In the genomic region with DNA sequence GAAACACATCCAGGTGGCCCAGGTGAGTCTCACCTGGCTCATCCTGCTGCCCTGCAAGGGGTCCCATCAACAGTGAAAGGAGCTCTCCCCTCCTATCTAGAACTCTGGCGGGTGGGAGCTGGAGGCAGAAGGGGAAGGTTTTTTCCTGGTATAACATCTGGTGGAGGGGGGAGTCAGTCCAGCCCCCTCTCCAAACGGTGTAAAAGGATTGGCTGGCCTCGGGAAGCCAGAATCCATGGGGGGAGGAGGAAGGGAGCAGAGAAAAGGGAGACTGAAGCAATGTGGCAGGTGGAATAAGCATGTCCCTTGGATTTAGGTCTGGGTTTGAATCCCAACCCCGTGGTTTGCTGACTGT, we compare ENCODE assay signal across 10 cellular contexts. TPM values are rescaled to one million over a fixed set of nuclear protein-coding genes. Genes with fewer than 3 reads are reported as not detected.
DNase-seq lines count a peak whose midpoint lies in the region; ATAC-seq, FAIRE-seq and TF ChIP-seq lines count a peak whose summit lies in the region.
"Had no signal": no experiment of that assay in that cellular context is flagged by ENCODE, and none has a peak within 500 bp of the region (broad histone marks: within the 10 kb centered on the region; RNA-seq: fewer than 3 reads in every experiment).

No MANE protein-coding gene starts in this region.

- peak overlapping the region; percentile 48 for H3K4me3 Mint-ChIP-seq in activated naive CD4-positive, alpha-beta T cell treated with anti-CD3 and anti-CD28 coated beads, Interleukin-2, amount 10 ng/mL, durations not matched to agents 7 days and 5 days
- peak overlapping the region; percentile 78 for H3K4me3 Mint-ChIP-seq in activated naive CD8-positive, alpha-beta T cell

- peak overlapping the region; percentile 73 for H3K4me2 ChIP-seq in keratinocyte (ENCODE audit: control insufficient read depth, extremely low read depth, insufficient read depth, low read depth, low read length)

- no peak for FAIRE-seq in keratinocyte (lab: Jason Lieb, UNC)
- FAIRE-seq: GM18507 had no signal

- H3K4me1 ChIP-seq in keratinocyte (ENCODE audit: control insufficient read depth, extremely low read depth, insufficient read depth, low read length) (peaks cover 13% of the 10 kb centered on the region), thoracic aorta (ENCODE audit: control insufficient read depth in 1 of 2, low read depth in 2 of 2) (peaks cover 12 to 23% of the 10 kb centered on the region in 2 donors)

- H3K79me2 ChIP-seq in keratinocyte (ENCODE audit: control insufficient read depth, insufficient read depth, low read length): peaks cover 24% of the 10 kb centered on the region

- no peak overlapping the region for H3K9ac ChIP-seq in keratinocyte (ENCODE audit: control insufficient read depth, extremely low read depth, insufficient read depth, low read length)

- dilution Hi-C loops in keratinocyte (cut with MboI; ENCODE audit: extremely low pct_ligation_motif_present, low sequenced_read_pairs): no loop called here

- H3K36me3 ChIP-seq in keratinocyte (ENCODE audit: control insufficient read depth in 2 of 2, extremely low read depth in 1 of 2, insufficient read depth in 2 of 2, low read length in 2 of 2) (no peaks in the 10 kb centered on the region), thoracic aorta (no peaks in the 10 kb centered on the region)

- H4K20me1 ChIP-seq in keratinocyte (ENCODE audit: control insufficient read depth, extremely low read depth, insufficient read depth, low read length): peaks cover 14% of the 10 kb centered on the region

- H3K27me3 ChIP-seq in keratinocyte (ENCODE audit: control insufficient read depth, extremely low read depth, insufficient read depth, low read length) (no peaks in the 10 kb centered on the region), thoracic aorta (replicated peaks; ENCODE audit: insufficient read depth) (no peaks in the 10 kb centered on the region)

- H3K27ac ChIP-seq in keratinocyte (ENCODE audit: control insufficient read depth, insufficient read depth, low read length): no peak overlapping the region
- no peak overlapping the region for H3K27ac ChIP-seq in thoracic aorta

- TF ChIP-seq CTCF in keratinocyte (optimal IDR thresholded peaks at IDR 0.05 in 1 of 3, IDR thresholded peaks at IDR 0.05 in 1 of 3, conservative IDR thresholded peaks at IDR 0.05 in 1 of 3; ENCODE audit: extremely low read depth in 1 of 3, insufficient read depth in 2 of 3, low read length in 3 of 3): no peak
- TF ChIP-seq CTCF in thoracic aorta (IDR thresholded peaks at IDR 0.05): no peak

- no peak overlapping the region for H3K27ac Mint-ChIP-seq in activated naive CD4-positive, alpha-beta T cell treated with anti-CD3 and anti-CD28 coated beads, Interleukin-2, amount 10 ng/mL, durations not matched to agents 7 days and 5 days
- no peak overlapping the region for H3K27ac Mint-ChIP-seq in activated naive CD4-positive, alpha-beta T cell treated with anti-CD3 and anti-CD28 coated beads, Interleukin-2, amount 50 U/mL, for 72 hours
- no peak overlapping the region for H3K27ac Mint-ChIP-seq in activated naive CD8-positive, alpha-beta T cell

- H3K4me1 Mint-ChIP-seq in activated naive CD4-positive, alpha-beta T cell treated with anti-CD3 and anti-CD28 coated beads, Interleukin-2, amount 10 ng/mL, durations not matched to agents 7 days and 5 days: peaks cover 13% of the 10 kb centered on the region
- peaks cover 17% of the 10 kb centered on the region for H3K4me1 Mint-ChIP-seq in activated naive CD8-positive, alpha-beta T cell (ENCODE audit: low read depth)

- no peak for ATAC-seq in activated naive CD4-positive, alpha-beta T cell treated with anti-CD3 and anti-CD28 coated beads, Interleukin-2, amount 50 U/mL, for 72 hours
- ATAC-seq in thoracic aorta (ENCODE audit: insufficient number of reproducible peaks, low FRiP score, low read depth): no peak
- no peak for ATAC-seq in HG03571 (IDR thresholded peaks at IDR 0.05; ENCODE audit: unreplicated experiment)

- H3K27me3 Mint-ChIP-seq in activated naive CD4-positive, alpha-beta T cell treated with anti-CD3 and anti-CD28 coated beads, Interleukin-2, amount 10 ng/mL, durations not matched to agents 7 days and 5 days: peaks cover 97% of the 10 kb centered on the region
- peaks cover 19% of the 10 kb centered on the region for H3K27me3 Mint-ChIP-seq in activated naive CD8-positive, alpha-beta T cell

- H3K4me3 ChIP-seq in keratinocyte (ENCODE audit: control insufficient read depth in 2 of 3, extremely low read depth in 1 of 3, insufficient read depth in 2 of 3, low read depth in 1 of 3, low read length in 3 of 3): no peak overlapping the region
- H3K4me3 ChIP-seq in thoracic aorta: peak overlapping the region; percentile 78

- H3K36me3 Mint-ChIP-seq in activated naive CD4-positive, alpha-beta T cell treated with anti-CD3 and anti-CD28 coated beads, Interleukin-2, amount 10 ng/mL, durations not matched to agents 7 days and 5 days: peaks cover 2% of the 10 kb centered on the region
- H3K36me3 Mint-ChIP-seq in activated naive CD4-positive, alpha-beta T cell treated with anti-CD3 and anti-CD28 coated beads, Interleukin-2, amount 50 U/mL, for 72 hours: peaks cover 0 to 6% of the 10 kb centered on the region in 2 donors
- H3K36me3 Mint-ChIP-seq in activated naive CD8-positive, alpha-beta T cell: no peaks in the 10 kb centered on the region

- DNase-seq in activated naive CD4-positive, alpha-beta T cell treated with anti-CD3 and anti-CD28 coated beads, Interleukin-2, amount 10 ng/mL, durations not matched to agents 7 days and 5 days: no peak
- no peak for DNase-seq in activated naive CD4-positive, alpha-beta T cell treated with anti-CD3 and anti-CD28 coated beads, Interleukin-2, amount 50 U/mL, for 72 hours (ENCODE audit: low spot score in 2 of 2)
- no peak for DNase-seq in keratinocyte (ENCODE audit: low read depth, low spot score)
- no peak for DNase-seq in thoracic aorta (ENCODE audit: low spot score)
- no peak for DNase-seq in putamen (ENCODE audit: low spot score)
- no peak for DNase-seq in ureter (ENCODE audit: low spot score)
- DNase-seq: Karpas-422 had no signal

- H3K9me3 ChIP-seq in keratinocyte (ENCODE audit: control insufficient read depth, low read depth, low read length): no peaks in the 10 kb centered on the region
- H3K9me3 ChIP-seq in thoracic aorta: no peaks in the 10 kb centered on the region

- H3K9me3 Mint-ChIP-seq in activated naive CD4-positive, alpha-beta T cell treated with anti-CD3 and anti-CD28 coated beads, Interleukin-2, amount 10 ng/mL, durations not matched to agents 7 days and 5 days: no peaks in the 10 kb centered on the region
- H3K9me3 Mint-ChIP-seq in activated naive CD4-positive, alpha-beta T cell treated with anti-CD3 and anti-CD28 coated beads, Interleukin-2, amount 50 U/mL, for 72 hours: no peaks in the 10 kb centered on the region
- no peaks in the 10 kb centered on the region for H3K9me3 Mint-ChIP-seq in activated naive CD8-positive, alpha-beta T cell (ENCODE audit: low read depth)

- H3K9me1 ChIP-seq in keratinocyte (ENCODE audit: control insufficient read depth, extremely low read depth, insufficient read depth, low read length): no peaks in the 10 kb centered on the region

- CTCF ChIA-PET in activated naive CD4-positive, alpha-beta T cell treated with anti-CD3 and anti-CD28 coated beads, Interleukin-2, amount 10 ng/mL, durations not matched to agents 7 days and 5 days (lab: Charles Lee): no interaction called here

- H2AFZ ChIP-seq in keratinocyte (ENCODE audit: control insufficient read depth, low read length): no peak overlapping the region

RNA-seq across cellular contexts. Expression of gene CAMK2N1, which starts 1.2 kb away (rescaled TPM):
- under 1 TPM; 0.25 to 0.51 TPM for total RNA-seq in activated naive CD4-positive, alpha-beta T cell treated with anti-CD3 and anti-CD28 coated beads, Interleukin-2, amount 50 U/mL, for 72 hours
- 17.3 to 49.8 TPM (median 46.0 TPM) in 3 replicates for polyA plus RNA-seq in keratinocyte
- polyA plus RNA-seq in keratinocyte (2011; ENCODE audit: low read depth): 106 TPM
- polyA plus RNA-seq in keratinocyte (2011; cell fraction: cytosol; rRNA removed): 43.1 and 64.9 TPM in 2 replicates
- polyA plus RNA-seq in keratinocyte (2011; cell fraction: nucleus; rRNA removed): 12.8 and 20.0 TPM in 2 replicates
- 78.2 and 78.6 TPM in 2 replicates for polyA plus RNA-seq in keratinocyte (2012; ENCODE audit: low replicate concordance)
- polyA minus RNA-seq in keratinocyte: 3.5 to 36.2 TPM (median 12.1 TPM) in 3 replicates
- 31.1 TPM for polyA minus RNA-seq in keratinocyte (2011; cell fraction: cytosol; rRNA and poly(A)+ RNA removed)
- polyA minus RNA-seq in keratinocyte (2011; cell fraction: nucleus; rRNA and poly(A)+ RNA removed): 2.8 and 6.6 TPM in 2 replicates
- total RNA-seq in thoracic aorta (10 to 100 TPM in 1 of 2 donors, 1 to 10 TPM in 1; 7.3 to 15.9 TPM), ureter (39.5 TPM)

RNA-seq across cellular contexts. Expression of gene MUL1, which starts 20.7 kb away (rescaled TPM):
- total RNA-seq in activated naive CD4-positive, alpha-beta T cell treated with anti-CD3 and anti-CD28 coated beads, Interleukin-2, amount 50 U/mL, for 72 hours: 10 to 100 TPM; 12.8 to 14.6 TPM
- polyA plus RNA-seq in keratinocyte: 28.2 to 41.8 TPM (median 40.4 TPM) in 3 replicates
- polyA plus RNA-seq in keratinocyte (2011; ENCODE audit: low read depth): 8.4 TPM
- polyA plus RNA-seq in keratinocyte (2011; cell fraction: cytosol; rRNA removed): 18.9 and 20.8 TPM in 2 replicates
- polyA plus RNA-seq in keratinocyte (2011; cell fraction: nucleus; rRNA removed): 56.1 and 60.2 TPM in 2 replicates
- 33.5 and 38.1 TPM in 2 replicates for polyA plus RNA-seq in keratinocyte (2012; ENCODE audit: low replicate concordance)
- 30.2 to 60.4 TPM (median 43.3 TPM) in 3 replicates for polyA minus RNA-seq in keratinocyte
- polyA minus RNA-seq in keratinocyte (2011; cell fraction: cytosol; rRNA and poly(A)+ RNA removed): 39.5 TPM
- polyA minus RNA-seq in keratinocyte (2011; cell fraction: nucleus; rRNA and poly(A)+ RNA removed): 44.6 and 48.6 TPM in 2 replicates
- 10 to 100 TPM; 27.2 to 41.8 TPM for total RNA-seq in thoracic aorta
- total RNA-seq in ureter: 29.9 TPM

Comparison
In these comparisons a context has a peak if more than half of its experiments do, and no peak if none do; other contexts are left out.
1. RNA of gene CAMK2N1, which starts 1.2 kb away (total RNA-seq): 39.5 TPM in ureter (single experiment) and 7.3 to 15.9 TPM in thoracic aorta; 0.25 to 0.51 TPM in activated naive CD4-positive, alpha-beta T cell treated with anti-CD3 and anti-CD28 coated beads, Interleukin-2, amount 50 U/mL, for 72 hours; every median in the first group is over 4 times any median in the second.